Comparison of ENCODE assay signal across 28 cellular contexts in genomic region chr7:158725506-158725800, GRCh38.
"Had no signal": no experiment of that assay in that cellular context is flagged by ENCODE, and none has a peak within 500 bp of the region (broad histone marks: within the 10 kb centered on the region; RNA-seq: fewer than 3 reads in every experiment).

No MANE protein-coding gene starts in this region.

- H3K9me3 ChIP-seq: adrenal gland, body of pancreas, esophagus muscularis mucosa, gastroesophageal sphincter, heart right ventricle had no signal

- H3K27ac ChIP-seq: adrenal gland, body of pancreas, esophagus muscularis mucosa, gastroesophageal sphincter, heart right ventricle, hepatocyte had no signal

- DNase-seq: activated CD4-positive, alpha-beta memory T cell treated with anti-CD3 and anti-CD28 coated beads for 36 hours; activated CD4-positive, alpha-beta T cell treated with anti-CD3 and anti-CD28 coated beads for 36 hours; activated CD4-positive, CD25-positive, alpha-beta regulatory T cell; activated CD4-positive, CD25-positive, alpha-beta regulatory T cell treated with anti-CD3 and anti-CD28 coated beads, Interleukin-2, amount 50 U/mL, for 72 hours; activated CD8-positive, alpha-beta T cell treated with anti-CD3 and anti-CD28 coated beads, Interleukin-2, amount 10 ng/mL, durations not matched to agents 7 days and 5 days; activated gamma-delta T cell; activated naive CD4-positive, alpha-beta T cell; activated naive CD4-positive, alpha-beta T cell treated with anti-CD3 and anti-CD28 coated beads, Interleukin-2, amount 10 ng/mL, durations not matched to agents 7 days and 5 days; activated T-cell treated with anti-CD3 and anti-CD28 coated beads, Interleukin-2, amount 50 U/mL, for 4 hours; amygdala; aorta; body of pancreas; cortex of kidney; dermis blood vessel endothelial cell; effector CD4-positive, alpha-beta T cell; effector memory CD8-positive, alpha-beta T cell; erythroblast; foreskin melanocyte; heart right ventricle; T-helper 2 cell had no signal

- H3K4me1 ChIP-seq: adrenal gland, body of pancreas, gastroesophageal sphincter had no signal

- H3K27ac Mint-ChIP-seq: activated CD4-positive, alpha-beta memory T cell treated with anti-CD3 and anti-CD28 coated beads for 36 hours; activated CD4-positive, alpha-beta T cell treated with anti-CD3 and anti-CD28 coated beads for 36 hours; activated CD4-positive, alpha-beta T cell treated with anti-CD3 and anti-CD28 coated beads, Interleukin-2, amount 10 ng/mL, durations not matched to agents 24 days and 14 days; activated CD8-positive, alpha-beta T cell treated with anti-CD3 and anti-CD28 coated beads, Interleukin-2, amount 10 ng/mL, durations not matched to agents 7 days and 5 days; activated naive CD4-positive, alpha-beta T cell treated with anti-CD3 and anti-CD28 coated beads, Interleukin-2, amount 10 ng/mL, durations not matched to agents 7 days and 5 days; activated T-helper 2 cell treated with anti-CD3 and anti-CD28 coated beads, Interferon-gamma antibody, Interleukin-2, Interleukin-4, amounts not matched to agents 10 μg/mL and 5 μg/mL and 100 μg/mL, durations not matched to agents 14 hours and 24 hours and 36 hours; effector memory CD8-positive, alpha-beta T cell had no signal

- H3K4me2 ChIP-seq: hepatocyte had no signal

- H3K4me3 Mint-ChIP-seq: activated CD4-positive, alpha-beta memory T cell treated with anti-CD3 and anti-CD28 coated beads for 36 hours; activated CD4-positive, alpha-beta T cell treated with anti-CD3 and anti-CD28 coated beads for 36 hours; activated CD4-positive, alpha-beta T cell treated with anti-CD3 and anti-CD28 coated beads, Interleukin-2, amount 10 ng/mL, durations not matched to agents 24 days and 14 days; activated CD8-positive, alpha-beta T cell treated with anti-CD3 and anti-CD28 coated beads, Interleukin-2, amount 10 ng/mL, durations not matched to agents 7 days and 5 days; activated naive CD4-positive, alpha-beta T cell treated with anti-CD3 and anti-CD28 coated beads, Interleukin-2, amount 10 ng/mL, durations not matched to agents 7 days and 5 days; activated T-cell treated with anti-CD3 and anti-CD28 coated beads, Interleukin-2, amount 50 U/mL, for 4 hours; effector memory CD8-positive, alpha-beta T cell had no signal

- ATAC-seq: activated CD4-positive, alpha-beta T cell treated with anti-CD3 and anti-CD28 coated beads for 36 hours; activated CD8-positive, alpha-beta T cell treated with anti-CD3 and anti-CD28 coated beads, Interleukin-2, amount 10 ng/mL, durations not matched to agents 7 days and 5 days; activated naive CD4-positive, alpha-beta T cell treated with anti-CD3 and anti-CD28 coated beads, Interleukin-2, amount 50 U/mL, for 72 hours; activated T-cell treated with anti-CD3 and anti-CD28 coated beads, Interleukin-2, amount 50 U/mL, for 4 hours; body of pancreas; effector memory CD8-positive, alpha-beta T cell; gastroesophageal sphincter had no signal

- H3K79me2 ChIP-seq: hepatocyte had no signal

- H2AFZ ChIP-seq: hepatocyte had no signal

- H3K36me3 ChIP-seq: adrenal gland had no signal

- FAIRE-seq: colon had no signal

- H3K9me3 Mint-ChIP-seq: activated CD4-positive, alpha-beta memory T cell treated with anti-CD3 and anti-CD28 coated beads for 36 hours; activated CD4-positive, alpha-beta T cell treated with anti-CD3 and anti-CD28 coated beads, Interleukin-2, amount 10 ng/mL, durations not matched to agents 24 days and 14 days; activated naive CD4-positive, alpha-beta T cell treated with anti-CD3 and anti-CD28 coated beads, Interleukin-2, amount 10 ng/mL, durations not matched to agents 7 days and 5 days; activated T-helper 2 cell treated with anti-CD3 and anti-CD28 coated beads, Interferon-gamma antibody, Interleukin-2, Interleukin-4, amounts not matched to agents 10 μg/mL and 5 μg/mL and 100 μg/mL, durations not matched to agents 14 hours and 24 hours and 36 hours had no signal

- H3K27me3 ChIP-seq: adrenal gland, body of pancreas, esophagus muscularis mucosa, gastroesophageal sphincter, heart right ventricle, hepatocyte had no signal

- H3K27me3 Mint-ChIP-seq: activated CD4-positive, alpha-beta memory T cell treated with anti-CD3 and anti-CD28 coated beads for 36 hours; activated CD4-positive, alpha-beta T cell treated with anti-CD3 and anti-CD28 coated beads for 36 hours; activated CD4-positive, alpha-beta T cell treated with anti-CD3 and anti-CD28 coated beads, Interleukin-2, amount 10 ng/mL, durations not matched to agents 24 days and 14 days; activated naive CD4-positive, alpha-beta T cell treated with anti-CD3 and anti-CD28 coated beads, Interleukin-2, amount 10 ng/mL, durations not matched to agents 7 days and 5 days; effector memory CD8-positive, alpha-beta T cell had no signal

- H3K4me3 ChIP-seq: adrenal gland, body of pancreas, esophagus muscularis mucosa, gastroesophageal sphincter, heart right ventricle, hepatocyte had no signal
